Comparison of ENCODE assay signal across 2 cellular contexts in genomic region chr6:41935685-41936072, GRCh38.
TF ChIP-seq lines count a peak whose summit lies in the region.

No MANE protein-coding gene starts in this region.

TF ChIP-seq in A549, 52 proteins besides CTCF, POLR2A, EP300 and RAD21 (continued from another document):
- no peak for TF ChIP-seq MAX (IDR thresholded peaks at IDR 0.05)
- TF ChIP-seq ZNF302 (CRISPR knock-in tag; IDR thresholded peaks at IDR 0.05), result no peak
- TF ChIP-seq NPAS2 (CRISPR knock-in tag; IDR thresholded peaks at IDR 0.05; ENCODE audit: borderline replicate concordance), result no peak
- TF ChIP-seq POLR2AphosphoS2 (conservative IDR thresholded peaks at IDR 0.05; ENCODE audit: low read length), result no peak; the same call in 1 of the 2 replicates
- TF ChIP-seq, protein P1, sequence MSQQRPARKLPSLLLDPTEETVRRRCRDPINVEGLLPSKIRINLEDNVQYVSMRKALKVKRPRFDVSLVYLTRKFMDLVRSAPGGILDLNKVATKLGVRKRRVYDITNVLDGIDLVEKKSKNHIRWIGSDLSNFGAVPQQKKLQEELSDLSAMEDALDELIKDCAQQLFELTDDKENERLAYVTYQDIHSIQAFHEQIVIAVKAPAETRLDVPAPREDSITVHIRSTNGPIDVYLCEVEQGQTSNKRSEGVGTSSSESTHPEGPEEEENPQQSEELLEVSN (IDR thresholded peaks at IDR 0.05; ENCODE audit: borderline replicate concordance, low read depth), result no peak
- no peak for TF ChIP-seq SMC3 (IDR thresholded peaks at IDR 0.05)

TF ChIP-seq in SK-N-SH treated with all-trans-retinoic acid at 6 μM for 48 hours, 23 proteins besides CTCF, POLR2A, EP300 and RAD21 (continued from another document):
- TF ChIP-seq CREB5 (CRISPR knock-in tag; IDR thresholded peaks at IDR 0.05; ENCODE audit: low read depth) (no peak), ZFP3 (CRISPR knock-in tag; IDR thresholded peaks at IDR 0.05) (no peak), OSR1 (CRISPR knock-in tag; IDR thresholded peaks at IDR 0.05) (no peak), PPARA (CRISPR knock-in tag; IDR thresholded peaks at IDR 0.05; ENCODE audit: borderline replicate concordance) (no peak), ESRRG (CRISPR knock-in tag; IDR thresholded peaks at IDR 0.05) (no peak), SNAI2 (CRISPR knock-in tag; IDR thresholded peaks at IDR 0.05) (no peak), RARB (CRISPR knock-in tag; IDR thresholded peaks at IDR 0.05) (no peak), GLIS3 (CRISPR knock-in tag; IDR thresholded peaks at IDR 0.05) (no peak), ZC3H10 (CRISPR knock-in tag; IDR thresholded peaks at IDR 0.05) (no peak), TCF4 (CRISPR knock-in tag; IDR thresholded peaks at IDR 0.05; ENCODE audit: borderline replicate concordance) (no peak), ISL1 (CRISPR knock-in tag; IDR thresholded peaks at IDR 0.05) (no peak)
